ENCODE assay signal across 1 cellular context in the genomic region with DNA sequence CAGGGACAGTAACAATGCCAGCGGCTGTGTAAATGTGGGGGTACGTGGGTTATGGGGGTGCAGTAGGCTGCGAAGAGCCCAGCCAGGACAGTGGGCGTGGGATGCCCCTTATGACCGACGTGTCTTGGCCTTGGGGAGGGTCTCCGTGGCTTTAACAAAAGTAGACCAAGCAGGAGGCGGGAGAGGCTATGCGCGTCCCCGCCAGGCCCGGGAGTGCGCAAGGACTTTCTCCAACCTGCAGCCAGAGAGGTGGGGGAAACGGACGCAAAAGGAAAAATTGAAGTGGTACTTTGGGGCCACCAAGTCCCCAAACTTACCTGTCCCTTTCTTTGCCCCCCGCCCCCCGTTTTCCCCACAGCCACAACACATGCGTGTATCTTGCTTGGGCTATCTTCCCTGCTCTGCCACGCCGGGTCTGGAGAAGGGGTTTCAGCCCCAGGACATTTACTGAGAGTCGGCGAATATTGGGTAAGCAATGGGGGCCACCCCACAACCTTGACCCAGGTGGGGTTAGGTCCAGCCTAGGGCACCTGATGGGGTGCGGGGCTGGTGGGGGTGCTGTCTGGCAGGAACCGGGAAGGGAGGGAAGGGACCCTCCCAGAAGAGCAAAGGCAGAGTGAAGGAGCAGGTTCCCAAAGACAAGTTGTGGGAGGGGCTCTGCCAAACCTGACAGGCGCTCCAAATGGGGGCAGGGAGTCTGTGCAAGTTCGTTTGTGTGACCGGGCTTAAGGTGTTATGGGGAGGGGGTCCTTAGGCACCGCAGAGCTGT.
TF ChIP-seq lines count a peak whose summit lies in the region.

No MANE protein-coding gene starts in this region.

TF ChIP-seq in WTC11, 78 proteins besides CTCF, POLR2A, EP300 and RAD21:
- TF ChIP-seq JAZF1 (CRISPR knock-in tag; IDR thresholded peaks at IDR 0.05), result no peak
- TF ChIP-seq STAT6 (CRISPR knock-in tag; conservative IDR thresholded peaks at IDR 0.05; ENCODE audit: low read depth), result no peak
- no peak for TF ChIP-seq ESRRA (CRISPR knock-in tag; IDR thresholded peaks at IDR 0.05; ENCODE audit: borderline replicate concordance)
- TF ChIP-seq SMAD4 (CRISPR knock-in tag; IDR thresholded peaks at IDR 0.05), result no peak
- TF ChIP-seq AR (CRISPR knock-in tag; IDR thresholded peaks at IDR 0.05), result no peak
- TF ChIP-seq ZNF512 (CRISPR knock-in tag; IDR thresholded peaks at IDR 0.05; ENCODE audit: borderline replicate concordance), result no peak
- no peak for TF ChIP-seq E2F5 (CRISPR knock-in tag; IDR thresholded peaks at IDR 0.05)
